8 cellular contexts compared by ENCODE assay signal in the genomic region with DNA sequence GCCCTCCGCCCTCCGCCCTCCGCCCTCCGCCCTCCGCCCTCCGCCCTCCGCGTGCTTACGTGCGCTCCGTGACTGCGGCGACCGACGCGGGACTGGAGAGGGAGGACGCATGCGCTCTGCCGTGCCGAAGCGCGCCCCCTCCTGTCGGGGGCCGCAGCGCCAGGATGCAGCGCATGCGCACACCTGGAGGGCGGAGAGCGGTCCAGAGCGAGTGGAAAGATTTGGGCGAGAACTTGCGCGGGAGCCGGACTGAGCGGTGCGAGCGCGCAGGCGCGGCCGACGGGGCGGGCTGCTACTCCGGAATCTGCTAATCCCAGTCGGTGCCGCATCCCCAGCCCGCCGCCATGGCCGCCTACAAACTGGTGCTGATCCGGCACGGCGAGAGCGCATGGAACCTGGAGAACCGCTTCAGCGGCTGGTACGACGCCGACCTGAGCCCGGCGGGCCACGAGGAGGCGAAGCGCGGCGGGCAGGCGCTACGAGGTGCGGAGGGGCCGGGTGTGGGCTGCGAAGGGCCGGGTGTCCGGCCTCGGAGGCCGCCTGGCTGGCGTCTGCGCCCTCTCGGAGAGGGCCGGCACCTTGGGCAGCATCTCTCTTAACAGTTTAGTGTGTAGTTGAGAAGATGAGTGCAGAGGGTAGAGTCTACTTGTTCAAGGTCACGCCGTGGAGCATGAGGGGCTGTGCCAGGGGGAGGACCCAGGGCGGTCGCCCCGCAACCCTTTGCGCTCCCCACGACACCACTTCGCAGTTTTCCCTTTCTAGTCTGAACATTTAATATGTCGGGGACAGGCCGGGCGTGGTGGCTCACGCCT. TPM values are rescaled to one million over a fixed set of nuclear protein-coding genes. Genes with fewer than 3 reads are reported as not detected.
DNase-seq lines count a peak whose midpoint lies in the region; ATAC-seq and TF ChIP-seq lines count a peak whose summit lies in the region.

Gene PGAM1, plus strand, starts transcription at position 228 of the 812 bp plus-strand sequence. Its CDS starts 117 bp downstream, at position 345.

- peak within 1 kb of the TSS; percentile 98 for H3K27ac Mint-ChIP-seq in activated T-cell treated with anti-CD3 and anti-CD28 coated beads, Interleukin-2, amount 50 U/mL, for 72 hours
- H3K27ac Mint-ChIP-seq in naive B cell, result peak within 1 kb of the TSS; percentile 76 to 98 (median 94)
- peak within 1 kb of the TSS; percentile 92 for H3K27ac Mint-ChIP-seq in stimulated activated memory B cell treated with anti-CD40 and anti-IgM and Interleukin-4, amounts not matched to agents 10 μg/mL and 1 μg/mL and 100 μg/mL, for 72 hours

- peaks cover 34% of the 10 kb centered on the region for H4K20me1 ChIP-seq in DND-41 (ENCODE audit: insufficient read depth, low read length)

- H3K27ac ChIP-seq in DND-41 (ENCODE audit: low read length) (peak within 1 kb of the TSS; percentile 93), KOPT-K1 (ENCODE audit: low read depth, low read length, poor library complexity, severe bottlenecking) (peak within 1 kb of the TSS; percentile 80), Peyer's patch (peak within 1 kb of the TSS; percentile 81 to 88 (median 85)), esophagus squamous epithelium (peak within 1 kb of the TSS; percentile 91 to 98 (median 95))

- peak; percentile 88 to 90 for TF ChIP-seq POLR2A in Peyer's patch (IDR thresholded peaks at IDR 0.05)
- peak in 3 of 4 donors; percentile 56 to 92 (median 77) for TF ChIP-seq POLR2A in esophagus squamous epithelium (IDR thresholded peaks at IDR 0.05)

- intact Hi-C loops in esophagus squamous epithelium (cut with DNase I), result no loop called here

- H3K4me3 ChIP-seq in DND-41 (ENCODE audit: low read depth in 1 of 2, low read length in 2 of 2) (peak within 1 kb of the TSS; percentile 99 to 100), Peyer's patch (peak within 1 kb of the TSS; percentile 60 to 82 (median 72)), esophagus squamous epithelium (peak within 1 kb of the TSS; percentile 61 to 95 (median 90))

- no peaks in the 10 kb centered on the region for H3K9me3 ChIP-seq in DND-41 (ENCODE audit: insufficient read depth, low read length, severe bottlenecking)
- H3K9me3 ChIP-seq in KOPT-K1 (ENCODE audit: insufficient read depth, low read length, poor library complexity, severe bottlenecking), result no peaks in the 10 kb centered on the region
- H3K9me3 ChIP-seq in Peyer's patch, result no peaks in the 10 kb centered on the region
- H3K9me3 ChIP-seq in esophagus squamous epithelium, result no peaks in the 10 kb centered on the region

- TF ChIP-seq CTCF in DND-41 (IDR thresholded peaks at IDR 0.05; ENCODE audit: borderline replicate concordance, extremely low read depth, low read length, poor library complexity, severe bottlenecking) (peak; percentile 90), Peyer's patch (IDR thresholded peaks at IDR 0.05) (peak; percentile 57 to 84 (median 72)), esophagus squamous epithelium (IDR thresholded peaks at IDR 0.05) (peak; percentile 50 to 95 (median 62))

- H3K27me3 ChIP-seq in DND-41 (ENCODE audit: insufficient read depth, low read length, poor library complexity), result no peaks in the 10 kb centered on the region
- no peaks in the 10 kb centered on the region for H3K27me3 ChIP-seq in Peyer's patch
- H3K27me3 ChIP-seq in esophagus squamous epithelium, result no peaks in the 10 kb centered on the region

- H3K4me2 ChIP-seq in DND-41 (ENCODE audit: insufficient read depth, low read length), result peak within 1 kb of the TSS; percentile 94

- ATAC-seq in DND-41 (ENCODE audit: insufficient read depth, low read depth), result peak; percentile 95
- peak; percentile 80 for ATAC-seq in GM21786 (IDR thresholded peaks at IDR 0.05; ENCODE audit: unreplicated experiment)
- ATAC-seq in activated T-cell treated with anti-CD3 and anti-CD28 coated beads, Interleukin-2, amount 50 U/mL, for 72 hours (replicated peaks in 1 of 2), result peak; percentile 80
- peak; percentile 87 for ATAC-seq in naive B cell (ENCODE audit: low read depth in 2 of 2)
- peak; percentile 96 for ATAC-seq in stimulated activated memory B cell treated with anti-CD40 and anti-IgM and Interleukin-4, amounts not matched to agents 10 μg/mL and 1 μg/mL and 100 μg/mL, for 72 hours

- peaks cover 60% of the 10 kb centered on the region for H3K4me1 Mint-ChIP-seq in activated T-cell treated with anti-CD3 and anti-CD28 coated beads, Interleukin-2, amount 50 U/mL, for 72 hours (ENCODE audit: low read depth)
- peaks cover 16 to 31% (median 18%) of the 10 kb centered on the region in 3 donors for H3K4me1 Mint-ChIP-seq in naive B cell
- peaks cover 30% of the 10 kb centered on the region for H3K4me1 Mint-ChIP-seq in stimulated activated memory B cell treated with anti-CD40 and anti-IgM and Interleukin-4, amounts not matched to agents 10 μg/mL and 1 μg/mL and 100 μg/mL, for 72 hours

- no peaks in the 10 kb centered on the region for H3K27me3 Mint-ChIP-seq in activated T-cell treated with anti-CD3 and anti-CD28 coated beads, Interleukin-2, amount 50 U/mL, for 72 hours (ENCODE audit: low read depth)
- no peaks in the 10 kb centered on the region for H3K27me3 Mint-ChIP-seq in naive B cell
- H3K27me3 Mint-ChIP-seq in stimulated activated memory B cell treated with anti-CD40 and anti-IgM and Interleukin-4, amounts not matched to agents 10 μg/mL and 1 μg/mL and 100 μg/mL, for 72 hours, result no peaks in the 10 kb centered on the region

- WGBS in esophagus squamous epithelium, 2 donors, result 0% methylated on average over 8 to 23 of the region's 90 CpGs

- H3K4me1 ChIP-seq in DND-41 (ENCODE audit: insufficient read depth, low read length) (peaks cover 32% of the 10 kb centered on the region), Peyer's patch (peaks cover 0 to 19% (median 9%) of the 10 kb centered on the region in 4 donors), esophagus squamous epithelium (peaks cover 23 to 65% (median 27%) of the 10 kb centered on the region in 3 donors)

- H3K36me3 Mint-ChIP-seq in activated T-cell treated with anti-CD3 and anti-CD28 coated beads, Interleukin-2, amount 50 U/mL, for 72 hours (ENCODE audit: insufficient read depth in 2 of 2), result peaks cover 16 to 32% of the 10 kb centered on the region in 2 donors
- H3K36me3 Mint-ChIP-seq in naive B cell, result no peaks in the 10 kb centered on the region
- no peaks in the 10 kb centered on the region for H3K36me3 Mint-ChIP-seq in stimulated activated memory B cell treated with anti-CD40 and anti-IgM and Interleukin-4, amounts not matched to agents 10 μg/mL and 1 μg/mL and 100 μg/mL, for 72 hours

- peak within 1 kb of the TSS; percentile 98 for H2AFZ ChIP-seq in DND-41 (ENCODE audit: low read depth, low read length)

- peak within 1 kb of the TSS; percentile 76 to 97 for H3K4me3 Mint-ChIP-seq in activated T-cell treated with anti-CD3 and anti-CD28 coated beads, Interleukin-2, amount 50 U/mL, for 72 hours
- peak within 1 kb of the TSS; percentile 87 to 97 (median 93) for H3K4me3 Mint-ChIP-seq in naive B cell
- H3K4me3 Mint-ChIP-seq in stimulated activated memory B cell treated with anti-CD40 and anti-IgM and Interleukin-4, amounts not matched to agents 10 μg/mL and 1 μg/mL and 100 μg/mL, for 72 hours, result peak within 1 kb of the TSS; percentile 85

- H3K36me3 ChIP-seq in DND-41 (ENCODE audit: insufficient read depth, low read length) (peaks cover 48% of the 10 kb centered on the region), KOPT-K1 (ENCODE audit: insufficient read depth, low read length) (peaks cover 39% of the 10 kb centered on the region), Peyer's patch (peaks cover 0 to 19% (median 0%) of the 10 kb centered on the region in 3 donors), esophagus squamous epithelium (peaks cover 0 to 22% (median 8%) of the 10 kb centered on the region in 3 donors)

- peaks cover 52% of the 10 kb centered on the region for H3K79me2 ChIP-seq in DND-41 (ENCODE audit: insufficient read depth, low read length)

- H3K9me3 Mint-ChIP-seq in activated T-cell treated with anti-CD3 and anti-CD28 coated beads, Interleukin-2, amount 50 U/mL, for 72 hours, result no peaks in the 10 kb centered on the region
- H3K9me3 Mint-ChIP-seq in naive B cell, result no peaks in the 10 kb centered on the region
- H3K9me3 Mint-ChIP-seq in stimulated activated memory B cell treated with anti-CD40 and anti-IgM and Interleukin-4, amounts not matched to agents 10 μg/mL and 1 μg/mL and 100 μg/mL, for 72 hours, result no peaks in the 10 kb centered on the region

- peak within 1 kb of the TSS; percentile 98 for H3K9ac ChIP-seq in DND-41 (ENCODE audit: low read depth, low read length)

- DNase-seq in DND-41 (peak; percentile 97), Peyer's patch (peak; percentile 90 to 97 (median 96)), esophagus squamous epithelium (lab: John Stamatoyannopoulos, UW) (peak; percentile 75), naive B cell (peak; percentile 97)
- peak; percentile 94 to 98 for DNase-seq in activated T-cell treated with anti-CD3 and anti-CD28 coated beads, Interleukin-2, amount 50 U/mL, for 72 hours

RNA-seq across cellular contexts. Expression of gene PGAM1, which starts in this region (rescaled TPM):
- 100 to 1,000 TPM; 118 to 244 (median 166) TPM for total RNA-seq in Peyer's patch
- total RNA-seq in activated T-cell treated with anti-CD3 and anti-CD28 coated beads, Interleukin-2, amount 50 U/mL, for 72 hours, result 100 to 1,000 TPM; 362 to 512 TPM
- total RNA-seq in esophagus squamous epithelium, result 100 to 1,000 TPM; 310 to 700 (median 514) TPM
- polyA plus RNA-seq in naive B cell (ENCODE audit: low read depth in 6 of 6), result 100 to 1,000 TPM; 177 to 263 (median 203) TPM

Comparison
In these comparisons a context has a peak if more than half of its experiments do, and no peak if none do; other contexts are left out.
1. Peak in every context shown above with its lines: DNase-seq, ATAC-seq, H3K4me3 ChIP-seq and H3K27ac ChIP-seq.